ENCODE assay signal across 2 cellular contexts in the genomic region with DNA sequence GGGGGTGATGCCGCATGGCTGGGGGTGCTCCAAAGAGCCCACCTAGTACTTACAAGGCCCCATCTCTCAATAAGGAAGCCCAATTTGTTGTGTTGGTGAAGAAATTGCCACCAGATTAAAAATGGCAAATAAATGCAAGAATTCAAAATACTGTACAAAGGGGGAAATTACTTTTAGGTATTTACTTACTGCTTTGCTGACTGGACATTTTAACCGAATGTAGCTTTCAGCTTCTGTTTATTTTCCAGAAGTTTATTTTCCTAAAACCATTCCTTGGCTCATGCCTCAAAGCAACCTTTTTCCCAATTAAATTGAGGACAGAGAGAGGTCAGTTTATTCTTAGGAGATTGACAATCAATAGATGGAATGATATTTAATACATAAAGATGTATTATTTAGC.
TF ChIP-seq lines count a peak whose summit lies in the region.

No MANE protein-coding gene starts in this region.

TF ChIP-seq in A549, 52 proteins besides CTCF, POLR2A, EP300 and RAD21 (continued from another document):
- peak; percentile 61 for TF ChIP-seq MAFK (IDR thresholded peaks at IDR 0.05; ENCODE audit: partially characterized antibody)
- TF ChIP-seq SREBF2 (IDR thresholded peaks at IDR 0.05): no peak
- no peak for TF ChIP-seq KDM5A (IDR thresholded peaks at IDR 0.05)
- TF ChIP-seq EHMT2 (IDR thresholded peaks at IDR 0.05; ENCODE audit: low read depth): no peak
- TF ChIP-seq ATOH8 (CRISPR knock-in tag; IDR thresholded peaks at IDR 0.05; ENCODE audit: low read depth): no peak

TF ChIP-seq in K562, 482 proteins besides CTCF, POLR2A, EP300 and RAD21 (continued from another document):
- TF ChIP-seq RBBP5 (IDR thresholded peaks at IDR 0.05; ENCODE audit: borderline replicate concordance, insufficient read depth, low read length, poor library complexity, severe bottlenecking) (no peak), MAFK (IDR thresholded peaks at IDR 0.05; ENCODE audit: low read length) (peak; percentile 63; the same call in 1 of the 2 replicates), MAFG (tag; conservative IDR thresholded peaks at IDR 0.05) (peak; percentile 50; the same call in 1 of the 2 replicates), PRMT5 (CRISPR knock-in tag; IDR thresholded peaks at IDR 0.05) (no peak), MAFF (IDR thresholded peaks at IDR 0.05; ENCODE audit: low read length) (peak; percentile 58)
